7 cellular contexts compared by ENCODE assay signal in the genomic region with DNA sequence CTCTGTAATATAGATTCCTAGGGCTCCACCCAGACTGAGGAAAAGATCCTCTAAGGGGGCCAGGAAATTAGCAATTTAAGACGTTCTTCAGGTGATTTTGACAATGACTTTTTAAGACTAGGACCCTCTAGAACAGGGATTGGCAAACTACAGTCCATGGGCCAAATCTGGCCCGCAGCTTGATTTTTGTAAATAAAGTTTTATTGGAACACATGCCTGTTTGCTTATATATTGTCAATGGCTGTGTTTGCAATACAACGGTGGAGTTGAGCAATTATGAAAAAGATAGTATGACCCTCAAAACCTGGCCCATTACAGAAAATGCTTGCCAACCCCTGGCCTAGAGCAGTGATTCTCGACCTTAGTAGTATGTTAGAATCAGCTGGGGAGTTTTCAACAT.
"Had no signal": no experiment of that assay in that cellular context is flagged by ENCODE, and none has a peak within 500 bp of the region (broad histone marks: within the 10 kb centered on the region; RNA-seq: fewer than 3 reads in every experiment).

No MANE protein-coding gene starts in this region.

- FAIRE-seq: G401.6, GM12891, GM12892, GM18507, GM19239 had no signal

- DNase-seq: GDM1, GF-D8 had no signal
